In genomic region chr5:149434162-149435014, GRCh38 we compare ENCODE assay signal across 8 cellular contexts. TPM values are rescaled to one million over a fixed set of nuclear protein-coding genes. Genes with fewer than 3 reads are reported as not detected.
DNase-seq lines count a peak whose midpoint lies in the region; ATAC-seq and FAIRE-seq lines count a peak whose summit lies in the region.

No MANE protein-coding gene starts in this region.

- no peaks in the 10 kb centered on the region for H3K27me3 Mint-ChIP-seq in activated T-helper 17 cell treated with anti-CD3 and anti-CD28 coated beads, Interleukin-2, amount 50 U/mL, for 72 hours

- H3K27ac Mint-ChIP-seq in activated T-helper 17 cell treated with anti-CD3 and anti-CD28 coated beads, Interleukin-2, amount 50 U/mL, for 72 hours = no peak overlapping the region

- no peaks in the 10 kb centered on the region for H3K36me3 Mint-ChIP-seq in activated T-helper 17 cell treated with anti-CD3 and anti-CD28 coated beads, Interleukin-2, amount 50 U/mL, for 72 hours (ENCODE audit: low read depth)

- H3K4me1 Mint-ChIP-seq in activated T-helper 17 cell treated with anti-CD3 and anti-CD28 coated beads, Interleukin-2, amount 50 U/mL, for 72 hours = peaks cover 12% of the 10 kb centered on the region

- no peaks in the 10 kb centered on the region for H3K27me3 ChIP-seq in rectal smooth muscle tissue (ENCODE audit: control insufficient read depth, insufficient read depth, low read length)

- no peak overlapping the region for H3K4me3 Mint-ChIP-seq in activated T-helper 17 cell treated with anti-CD3 and anti-CD28 coated beads, Interleukin-2, amount 50 U/mL, for 72 hours

- no peaks in the 10 kb centered on the region for H3K9me3 Mint-ChIP-seq in activated T-helper 17 cell treated with anti-CD3 and anti-CD28 coated beads, Interleukin-2, amount 50 U/mL, for 72 hours

- peaks cover 13% of the 10 kb centered on the region for H3K36me3 ChIP-seq in rectal smooth muscle tissue (ENCODE audit: control insufficient read depth, insufficient read depth, low read length)

- peak; percentile 58 for DNase-seq in CMK (ENCODE audit: low read depth)
- peak; percentile 57 for DNase-seq in RPMI8226
- DNase-seq in frontal cortex (ENCODE audit: low spot score in 2 of 2) = peak; percentile 46 to 78

- no peak for FAIRE-seq in frontal cortex (lab: Jason Lieb, UNC)

- H3K4me1 ChIP-seq in rectal smooth muscle tissue (ENCODE audit: control insufficient read depth, insufficient read depth, low read length) = peaks cover 15% of the 10 kb centered on the region

- H3K9ac ChIP-seq in rectal smooth muscle tissue (ENCODE audit: low read length) = no peak overlapping the region

- H3K4me3 ChIP-seq in rectal smooth muscle tissue (ENCODE audit: low read length) = no peak overlapping the region

- peak overlapping the region; percentile 53 for H3K27ac ChIP-seq in rectal smooth muscle tissue (ENCODE audit: low read depth, low read length)

- ATAC-seq in HG03442 (IDR thresholded peaks at IDR 0.05; ENCODE audit: unreplicated experiment) (peak; percentile 53), GM19467 (IDR thresholded peaks at IDR 0.05; ENCODE audit: unreplicated experiment) (no peak), HG03095 (IDR thresholded peaks at IDR 0.05; ENCODE audit: unreplicated experiment) (no peak)
- ATAC-seq in activated T-helper 17 cell treated with anti-CD3 and anti-CD28 coated beads, Interleukin-2, amount 50 U/mL, for 72 hours (replicated peaks) = peak; percentile 54

RNA-seq across cellular contexts. Expression of gene IL17B, which starts 55.3 kb away (rescaled TPM):
- not detected for total RNA-seq in activated T-helper 17 cell treated with anti-CD3 and anti-CD28 coated beads, Interleukin-2, amount 50 U/mL, for 72 hours
- total RNA-seq in frontal cortex = not detected

Comparison
In these comparisons a context has a peak if more than half of its experiments do, and no peak if none do; other contexts are left out.
1. ATAC-seq: peak in HG03442 (single experiment) and activated T-helper 17 cell treated with anti-CD3 and anti-CD28 coated beads, Interleukin-2, amount 50 U/mL, for 72 hours (single experiment); none in GM19467 (single experiment) and HG03095 (single experiment).
2. Peak in every context shown above with its lines, with median percentiles within 50 percentile points of each other: DNase-seq.